In the genomic region with DNA sequence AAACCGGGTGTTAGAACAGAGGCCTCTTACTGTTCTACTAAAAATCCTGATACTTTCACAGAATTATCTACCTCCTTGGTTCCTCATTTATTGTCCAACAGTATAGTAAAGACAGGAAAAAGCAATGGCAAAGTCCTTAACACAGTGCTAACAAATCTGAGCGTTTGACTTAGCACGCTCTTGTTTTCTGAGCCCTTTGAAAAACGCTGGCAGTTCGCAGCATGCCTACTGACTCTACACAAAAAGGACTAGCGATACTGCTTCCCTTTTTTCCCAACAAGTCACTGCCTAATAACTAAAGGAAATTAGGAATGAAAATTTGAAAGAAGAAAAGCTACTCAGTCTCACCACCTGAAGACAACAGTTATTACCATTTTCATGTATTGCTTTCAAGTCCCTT, we compare ENCODE assay signal across 1 cellular context.
TF ChIP-seq lines count a peak whose summit lies in the region.

No MANE protein-coding gene starts in this region.

TF ChIP-seq in endothelial cell of umbilical vein, 7 proteins besides CTCF, POLR2A, EP300 and RAD21:
- no peak for TF ChIP-seq JUN (IDR thresholded peaks at IDR 0.05; ENCODE audit: borderline replicate concordance, insufficient read depth, insufficient read length, low read depth)
- no peak for TF ChIP-seq MYC (IDR thresholded peaks at IDR 0.05; ENCODE audit: low read depth, low read length)
- TF ChIP-seq, protein P1, sequence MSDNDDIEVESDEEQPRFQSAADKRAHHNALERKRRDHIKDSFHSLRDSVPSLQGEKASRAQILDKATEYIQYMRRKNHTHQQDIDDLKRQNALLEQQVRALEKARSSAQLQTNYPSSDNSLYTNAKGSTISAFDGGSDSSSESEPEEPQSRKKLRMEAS (IDR thresholded peaks at IDR 0.05; ENCODE audit: insufficient read depth, insufficient read length) = no peak
- TF ChIP-seq GATA2 (IDR thresholded peaks at IDR 0.05; ENCODE audit: insufficient read depth, insufficient read length, low read depth, low read length) = no peak
TF ChIP-seq in endothelial cell of umbilical vein: peak in this region for 0.
